In the genomic region with DNA sequence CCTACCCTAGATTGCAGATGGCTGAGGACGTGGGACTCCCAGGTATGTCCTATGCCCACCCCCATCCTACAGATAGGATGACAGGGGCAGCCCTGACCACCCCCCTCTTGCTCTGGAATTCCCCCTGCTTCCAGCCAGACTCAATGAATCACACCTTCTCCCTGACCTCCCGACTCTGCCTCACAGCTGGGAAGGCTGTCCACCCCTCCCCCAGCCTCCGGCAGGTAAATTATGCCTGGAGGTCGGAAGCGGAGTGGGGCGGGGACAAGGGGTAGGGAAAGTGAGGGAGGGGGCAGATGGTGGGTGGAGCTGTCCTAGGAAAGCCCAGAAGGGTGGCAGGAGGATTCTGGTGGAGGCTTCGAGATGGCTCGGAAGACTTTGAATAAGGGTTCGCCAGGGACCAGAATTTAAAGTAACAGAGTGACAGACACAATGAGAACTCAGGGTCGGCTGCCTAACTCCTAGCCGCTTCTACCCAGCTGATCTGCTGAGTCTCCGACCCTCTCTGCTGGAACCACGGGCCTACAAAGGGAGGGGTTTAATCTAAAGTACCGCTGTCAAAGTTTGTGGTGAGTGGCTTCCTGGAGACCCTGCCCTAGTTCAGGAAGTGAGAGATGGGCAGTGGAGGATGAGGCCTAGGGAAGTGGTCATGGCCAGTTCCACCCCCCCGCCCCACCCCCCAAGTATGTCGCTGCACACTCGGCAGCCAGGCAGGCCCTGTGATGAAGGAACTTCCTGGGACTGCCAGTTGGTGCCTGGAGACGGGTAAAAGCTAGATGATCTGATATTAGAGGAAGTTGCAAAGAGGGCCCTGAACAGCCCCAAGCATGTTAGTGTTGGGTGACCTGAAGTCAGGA, we compare ENCODE assay signal across 9 cellular contexts. TPM values are rescaled to one million over a fixed set of nuclear protein-coding genes. Genes with fewer than 3 reads are reported as not detected.
A peak's percentile ranks its signal among the peaks of the same experiment; 100 is the strongest.
DNase-seq lines count a peak whose midpoint lies in the region; ATAC-seq and TF ChIP-seq lines count a peak whose summit lies in the region.
"Had no signal": no experiment of that assay in that cellular context is flagged by ENCODE, and none has a peak within 500 bp of the region (broad histone marks: within the 10 kb centered on the region; RNA-seq: fewer than 3 reads in every experiment).

No MANE protein-coding gene starts in this region.

- intact Hi-C loops in CD8-positive, alpha-beta T cell (cut with DNase I, micrococcal nuclease) = no loop called here

- peak overlapping the region; percentile 13 for H3K27ac ChIP-seq in CD8-positive, alpha-beta T cell (ENCODE audit: low read depth, low read length)
- H3K27ac ChIP-seq in thoracic aorta (peak overlapping the region; percentile 90 to 91), WERI-Rb-1 (no peak overlapping the region)

- POLR2A ChIA-PET in CD8-positive, alpha-beta T cell (lab: Charles Lee) = interaction anchor here (0.6 to 0.8 kb wide), 2 partner anchors 15 to 27 kb away, joined by 3 to 4 read pairs; no protein-coding TSS in a partner anchor

- peaks cover under 1% of the 10 kb centered on the region for H3K36me3 Mint-ChIP-seq in CD8-positive, alpha-beta T cell
- H3K36me3 Mint-ChIP-seq in brain = peaks cover 46% of the 10 kb centered on the region

- no peaks in the 10 kb centered on the region for H3K36me3 ChIP-seq in CD8-positive, alpha-beta T cell (ENCODE audit: insufficient read depth, low read length)
- no peaks in the 10 kb centered on the region for H3K36me3 ChIP-seq in kidney epithelial cell (ENCODE audit: control insufficient read depth, insufficient read depth, low read length)
- H3K36me3 ChIP-seq in thoracic aorta = no peaks in the 10 kb centered on the region
- no peaks in the 10 kb centered on the region for H3K36me3 ChIP-seq in WERI-Rb-1

- H3K4me1 ChIP-seq in CD8-positive, alpha-beta T cell (ENCODE audit: insufficient read depth, low read length) = peaks cover 42% of the 10 kb centered on the region
- H3K4me1 ChIP-seq in thoracic aorta (ENCODE audit: control insufficient read depth in 1 of 2, low read depth in 2 of 2) = peaks cover 60 to 76% of the 10 kb centered on the region in 2 donors

- peaks cover 8% of the 10 kb centered on the region for H3K9me3 Mint-ChIP-seq in CD8-positive, alpha-beta T cell
- H3K9me3 Mint-ChIP-seq in brain = peaks cover 13 to 24% (median 17%) of the 10 kb centered on the region in 5 experiments

- H3K4me3 ChIP-seq in CD8-positive, alpha-beta T cell (ENCODE audit: low read depth, low read length) = no peak overlapping the region
- H3K4me3 ChIP-seq in kidney epithelial cell (ENCODE audit: low read depth, low read length) (peak overlapping the region; percentile 26), thoracic aorta (peak overlapping the region; percentile 87), WERI-Rb-1 (ENCODE audit: low read depth, low read length) (no peak overlapping the region)

- peak; percentile 47 for ATAC-seq in CD8-positive, alpha-beta T cell
- ATAC-seq in thoracic aorta (ENCODE audit: insufficient number of reproducible peaks, low FRiP score, low read depth) = peak; percentile 31
- ATAC-seq in GM21367 (IDR thresholded peaks at IDR 0.05; ENCODE audit: unreplicated experiment) = no peak
- no peak for ATAC-seq in GM18909 (IDR thresholded peaks at IDR 0.05; ENCODE audit: poor library complexity, unreplicated experiment)

- peaks cover 3% of the 10 kb centered on the region for H3K27me3 ChIP-seq in CD8-positive, alpha-beta T cell (ENCODE audit: insufficient read depth, low read length)
- H3K27me3 ChIP-seq in kidney epithelial cell (ENCODE audit: control insufficient read depth, insufficient read depth, low read length) (no peaks in the 10 kb centered on the region), thoracic aorta (replicated peaks; ENCODE audit: insufficient read depth) (no peaks in the 10 kb centered on the region), WERI-Rb-1 (ENCODE audit: insufficient read depth, low read depth, severe bottlenecking) (no peaks in the 10 kb centered on the region)

- no peak for TF ChIP-seq CTCF in CD8-positive, alpha-beta T cell (IDR thresholded peaks at IDR 0.05)
- no peak for TF ChIP-seq CTCF in brain (conservative IDR thresholded peaks at IDR 0.05)
- no peak for TF ChIP-seq CTCF in kidney epithelial cell (IDR thresholded peaks at IDR 0.05; ENCODE audit: insufficient read depth, low read length, poor library complexity, severe bottlenecking)
- TF ChIP-seq CTCF in thoracic aorta (IDR thresholded peaks at IDR 0.05) = no peak
- TF ChIP-seq CTCF in WERI-Rb-1 (IDR thresholded peaks at IDR 0.05; ENCODE audit: low read depth, low read length) = no peak

- H3K4me3 Mint-ChIP-seq in CD8-positive, alpha-beta T cell = peak overlapping the region; percentile 53
- H3K4me3 Mint-ChIP-seq in brain = peak overlapping the region in 3 of 5 experiments; percentile 4 to 56 (median 26)
- H3K4me3 Mint-ChIP-seq: activated naive CD8-positive, alpha-beta T cell had no signal

- H3K27ac Mint-ChIP-seq in CD8-positive, alpha-beta T cell = peak overlapping the region; percentile 24
- peak overlapping the region in 2 of 5 experiments; percentile 17 to 72 for H3K27ac Mint-ChIP-seq in brain

- peak in 3 of 7 experiments; percentile 34 to 66 (median 40) for DNase-seq in CD8-positive, alpha-beta T cell
- DNase-seq in NCI-H69 (lab: John Stamatoyannopoulos, UW) (peak; percentile 85), kidney epithelial cell (ENCODE audit: low read depth) (peak; percentile 74), thoracic aorta (ENCODE audit: low spot score) (no peak), WERI-Rb-1 (no peak)

- H3K4me1 Mint-ChIP-seq in CD8-positive, alpha-beta T cell (ENCODE audit: low read depth) = peaks cover 48% of the 10 kb centered on the region
- H3K4me1 Mint-ChIP-seq in brain = peaks cover 52% of the 10 kb centered on the region

- H3K9me3 ChIP-seq in CD8-positive, alpha-beta T cell (ENCODE audit: low read length) = peaks cover 5% of the 10 kb centered on the region
- H3K9me3 ChIP-seq in thoracic aorta = no peaks in the 10 kb centered on the region
- peaks cover 1% of the 10 kb centered on the region for H3K9me3 ChIP-seq in WERI-Rb-1 (ENCODE audit: severe bottlenecking)

- CTCF ChIA-PET in CD8-positive, alpha-beta T cell (lab: Charles Lee) = no interaction called here

- peaks cover 33% of the 10 kb centered on the region for H3K27me3 Mint-ChIP-seq in CD8-positive, alpha-beta T cell (ENCODE audit: low read depth)
- H3K27me3 Mint-ChIP-seq in brain = peaks cover 4% of the 10 kb centered on the region

RNA-seq across cellular contexts. Expression of a gene that starts 4.2 kb away (rescaled TPM):
- total RNA-seq in CD8-positive, alpha-beta T cell = 1 to 10 TPM; 2.5 to 2.7 TPM
- polyA plus RNA-seq in brain (ENCODE audit: insufficient read depth, low read depth, low replicate concordance) = 50.7 TPM
- total RNA-seq in kidney epithelial cell (109 and 136 TPM in 2 replicates), thoracic aorta (10 to 100 TPM; 63.2 to 71.5 TPM)

Comparison
In these comparisons a context has a peak if more than half of its experiments do, and no peak if none do; other contexts are left out.
1. ATAC-seq: peak in CD8-positive, alpha-beta T cell (single experiment) and thoracic aorta (single experiment); none in GM21367 (single experiment) and GM18909 (single experiment).
2. DNase-seq: peak in NCI-H69 (single experiment) and kidney epithelial cell (single experiment); none in thoracic aorta (single experiment) and WERI-Rb-1 (single experiment).
3. H3K4me3 ChIP-seq: peak in kidney epithelial cell (single experiment) and thoracic aorta (single experiment); none in CD8-positive, alpha-beta T cell (single experiment) and WERI-Rb-1 (single experiment).
4. RNA of a gene that starts 4.2 kb away (total RNA-seq): 109 to 136 TPM in kidney epithelial cell and 63.2 to 71.5 TPM in thoracic aorta; 2.5 to 2.7 TPM in CD8-positive, alpha-beta T cell; every median in the first group is over 10 times any median in the second.